Comparison of ENCODE assay signal across 20 cellular contexts in genomic region chr4:105634402-105634801, GRCh38.
DNase-seq lines count a peak whose midpoint lies in the region; ATAC-seq, FAIRE-seq and TF ChIP-seq lines count a peak whose summit lies in the region.
"Had no signal": no experiment of that assay in that cellular context is flagged by ENCODE, and none has a peak within 500 bp of the region (broad histone marks: within the 10 kb centered on the region; RNA-seq: fewer than 3 reads in every experiment).

No MANE protein-coding gene starts in this region.

- CTCF ChIA-PET in GM12878 (lab: Yijun Ruan, JAX), result interaction anchor here (1.1 to 5.4 kb wide), 5 partner anchors 24 to 113 kb away, joined by 3 to 32 read pairs (median 3); no protein-coding TSS in a partner anchor

- no peak for TF ChIP-seq CTCF in heart right ventricle (IDR thresholded peaks at IDR 0.05)
- no peak for TF ChIP-seq CTCF in GM12878 (IDR thresholded peaks at IDR 0.05 in 2 of 3, conservative IDR thresholded peaks at IDR 0.05 in 1 of 3; ENCODE audit: control insufficient read depth in 2 of 3, extremely low read depth in 1 of 3, insufficient read depth in 1 of 3, low read depth in 3 of 3, low read length in 3 of 3)

- H3K9me3 ChIP-seq in heart right ventricle, result no peaks in the 10 kb centered on the region
- H3K9me3 ChIP-seq in GM12878 (replicated peaks; ENCODE audit: control insufficient read depth, insufficient read depth, low read length), result no peaks in the 10 kb centered on the region
- H3K9me3 ChIP-seq: A549, lower lobe of right lung, stomach had no signal

- H3K79me2 ChIP-seq in GM12878 (ENCODE audit: control insufficient read depth, insufficient read depth, low read length), result no peaks in the 10 kb centered on the region

- H2AFZ ChIP-seq in GM12878 (ENCODE audit: control insufficient read depth, low read depth, low read length), result peak overlapping the region; percentile 48
- H2AFZ ChIP-seq: GM23248 had no signal

- SMC1A ChIA-PET in GM12878 (lab: Charles Lee; ENCODE audit: uncharacterized antibody, unreplicated experiment), result interaction anchor here (1.1 to 10.6 kb wide), 7 partner anchors 11 to 80 kb away, joined by 3 to 130 read pairs (median 5); no protein-coding TSS in a partner anchor

- WGBS in heart right ventricle, 2 donors, result 9 to 16% methylated on average over 1 of the region's 1 CpG
- whole genome bisulfite sequencing in GM12878 (ENCODE audit: insufficient coverage, insufficient replicate concordance, low lambda C conversion rate, missing lambda C conversion rate), result 0% methylated on average over 1 of the region's 1 CpG

- FAIRE-seq in GM12878 (lab: Jason Lieb, UNC), result no peak
- FAIRE-seq: A549 had no signal

- TF ChIP-seq RAD21 in GM12878 (IDR thresholded peaks at IDR 0.05; ENCODE audit: insufficient read depth, low read depth, low read length), result no peak

- H3K4me2 ChIP-seq in GM12878 (ENCODE audit: control insufficient read depth, insufficient read depth), result peak overlapping the region; percentile 61; the same call in 1 of the 2 replicates
- H3K4me2 ChIP-seq: A549 had no signal

- H3K36me3 ChIP-seq in heart right ventricle (no peaks in the 10 kb centered on the region), GM12878 (ENCODE audit: control insufficient read depth in 2 of 2, insufficient read depth in 2 of 2, low read length in 1 of 2) (no peaks in the 10 kb centered on the region)
- H3K36me3 ChIP-seq: lower lobe of right lung, stomach had no signal

- RAD21 ChIA-PET in GM12878 (lab: Charles Lee; ENCODE audit: unreplicated experiment), result interaction anchor here (1.2 to 4.2 kb wide), 3 partner anchors 10 to 37 kb away, joined by 3 to 22 read pairs (median 3); no protein-coding TSS in a partner anchor

- intact Hi-C loops in heart right ventricle (cut with DNase I) (loop anchor here in 1 of 10 donors (10.0 kb wide), 1 partner anchor 110 kb away; no protein-coding TSS in a partner anchor), cardiac septum (cut with DNase I) (no loop called here), GM12878 (cut with micrococcal nuclease; ENCODE audit: unreplicated experiment) (loop anchor here (5.0 kb wide), 1 partner anchor 42 kb away; no protein-coding TSS in a partner anchor)

- in situ Hi-C loops in GM12878 (cut with MboI), result no loop called here

- DNase-seq in heart right ventricle, result no peak
- DNase-seq in cardiac septum (ENCODE audit: low spot score), result no peak
- no peak for DNase-seq in GM12878 (ENCODE audit: low read depth, low spot score)
- DNase-seq in NCI-H510A (lab: John Stamatoyannopoulos, UW), result no peak
- DNase-seq in DMS79 treated with DMSO at 0.1 percent for 48 hours (lab: John Stamatoyannopoulos, UW), result no peak
- DNase-seq in NCI-H1417 treated with DMSO at 0.1 percent for 48 hours (lab: John Stamatoyannopoulos, UW), result no peak
- DNase-seq: activated CD8-positive, alpha-beta T cell treated with anti-CD3 and anti-CD28 coated beads for 36 hours; activated T-cell treated with anti-CD3 and anti-CD28 coated beads, Interleukin-2, amount 50 U/mL, for 24 hours; GF-D8; GM23248; lower lobe of right lung; naive thymus-derived CD4-positive, alpha-beta T cell; NCI-H1417; NCI-H748 treated with DMSO at 0.1 percent for 48 hours; stomach; T-helper 9 cell had no signal

- H3K4me1 ChIP-seq in heart right ventricle (peaks cover 0 to 63% (median 30%) of the 10 kb centered on the region in 9 donors), GM12878 (ENCODE audit: control insufficient read depth, insufficient read depth, low read length) (peaks cover 15% of the 10 kb centered on the region)
- H3K4me1 ChIP-seq: A549 had no signal

- H3K4me3 ChIP-seq in heart right ventricle (no peak overlapping the region), GM12878 (no peak overlapping the region)
- H3K4me3 ChIP-seq: A549, GM23248, lower lobe of right lung, stomach had no signal

- H3K27me3 ChIP-seq in heart right ventricle (no peaks in the 10 kb centered on the region), GM12878 (replicated peaks in 1 of 2; ENCODE audit: control insufficient read depth in 2 of 2, insufficient read depth in 2 of 2, low read length in 1 of 2) (no peaks in the 10 kb centered on the region)
- H3K27me3 ChIP-seq: stomach had no signal

- TF ChIP-seq EP300 in GM12878 (IDR thresholded peaks at IDR 0.05; ENCODE audit: borderline replicate concordance in 1 of 2, control insufficient read depth in 1 of 2, low read depth in 2 of 2, low read length in 2 of 2), result peak in 1 of 2 experiments; percentile 43; a peak in 1 of 4 replicates

- ATAC-seq in heart right ventricle (peak in 4 of 8 donors; percentile 34 to 48 (median 43)), HG02885 (IDR thresholded peaks at IDR 0.05; ENCODE audit: poor library complexity, unreplicated experiment) (peak; percentile 34), GM12878 (no peak; the same call in 2 of the 3 replicates), HG03196 (IDR thresholded peaks at IDR 0.05; ENCODE audit: unreplicated experiment) (no peak)
- ATAC-seq: A549; activated CD8-positive, alpha-beta T cell treated with anti-CD3 and anti-CD28 coated beads for 36 hours; lower lobe of right lung; naive thymus-derived CD4-positive, alpha-beta T cell had no signal

- H4K20me1 ChIP-seq in GM12878 (ENCODE audit: control insufficient read depth, insufficient read depth), result no peaks in the 10 kb centered on the region

- no peak for TF ChIP-seq POLR2A in GM12878 (IDR thresholded peaks at IDR 0.05; ENCODE audit: low read depth, low read length)

- no peak overlapping the region for H3K9ac ChIP-seq in GM12878 (ENCODE audit: control insufficient read depth, insufficient read depth, low read length)
- H3K9ac ChIP-seq: GM23248 had no signal

- peak overlapping the region in 9 of 10 donors; percentile 22 to 70 (median 58) for H3K27ac ChIP-seq in heart right ventricle
- peak overlapping the region; percentile 4; the same call in 1 of the 2 replicates for H3K27ac ChIP-seq in GM12878 (ENCODE audit: control insufficient read depth, insufficient read depth)
- H3K27ac ChIP-seq: A549, C4-2B, GM23248, lower lobe of right lung had no signal

- BruUV-seq in GM12878 (replicated peaks; lab: Mats Ljungman, UMichigan), result no TSS peak

- POLR2A ChIA-PET in GM12878 (lab: Charles Lee), result interaction anchor here (1.0 kb wide), 1 partner anchor 25 kb away, joined by 4 read pairs; no protein-coding TSS in a partner anchor

TF ChIP-seq in GM12878, 131 proteins besides CTCF, POLR2A, EP300 and RAD21:
- peak; percentile 96 for TF ChIP-seq MEF2A (IDR thresholded peaks at IDR 0.05; ENCODE audit: insufficient read depth, low read depth, low read length)
- peak; percentile 77 for TF ChIP-seq NFIC (IDR thresholded peaks at IDR 0.05; ENCODE audit: low read depth, low read length)
- TF ChIP-seq MEF2B (IDR thresholded peaks at IDR 0.05; ENCODE audit: partially characterized antibody, poor library complexity, severe bottlenecking), result peak; percentile 34
- TF ChIP-seq EGR1 (IDR thresholded peaks at IDR 0.05; ENCODE audit: borderline replicate concordance in 1 of 2, low read depth in 2 of 2, low read length in 2 of 2), result no peak
- peak; percentile 48; the same call in 1 of the 2 replicates for TF ChIP-seq RUNX3 (IDR thresholded peaks at IDR 0.05; ENCODE audit: low read length)
- TF ChIP-seq CBX5 (IDR thresholded peaks at IDR 0.05; ENCODE audit: low read depth), result no peak
- TF ChIP-seq FOXM1 (IDR thresholded peaks at IDR 0.05; ENCODE audit: low read depth, low read length), result peak; percentile 45; the same call in 1 of the 2 replicates
